30 cellular contexts compared by ENCODE assay signal in genomic region chr19:22807061-22807835, GRCh38. TPM values are rescaled to one million over a fixed set of nuclear protein-coding genes. Genes with fewer than 3 reads are reported as not detected.
"Had no signal": no experiment of that assay in that cellular context is flagged by ENCODE, and none has a peak within 500 bp of the region (broad histone marks: within the 10 kb centered on the region; RNA-seq: fewer than 3 reads in every experiment).

No MANE protein-coding gene starts in this region.

- H3K27ac Mint-ChIP-seq: dendritic cell treated with granulocyte-macrophage colony-stimulating factor and Interleukin-4, amounts not matched to agents 40 ng/mL and 50 ng/mL, for 4 days; effector memory CD8-positive, alpha-beta T cell; memory B cell; mesothelial cell of epicardium; natural killer cell; progenitor cell of endocrine pancreas; stimulated activated naive B cell treated with anti-CD40 and anti-IgM and Interleukin-4, amounts not matched to agents 10 μg/mL and 1 μg/mL and 100 μg/mL, for 72 hours; stimulated activated naive CD8-positive, alpha-beta T cell treated with anti-CD3 and anti-CD28 coated beads, Interleukin-15, amount 100 ng/mL, for 72 hours had no signal

- H3K27ac ChIP-seq: epithelial cell of prostate, esophagus squamous epithelium, gastroesophageal sphincter, hepatocyte, ovary, spleen, thoracic aorta, transverse colon had no signal

- DNase-seq: effector memory CD8-positive, alpha-beta T cell; esophagus squamous epithelium; foreskin fibroblast; glutamatergic neuron; kidney; left colon; natural killer cell; ovary; spleen; stimulated activated CD4-positive, alpha-beta T cell treated with anti-CD3 and anti-CD28 coated beads, Interleukin-15, amount 100 ng/mL, for 24 hours; stimulated activated CD4-positive, alpha-beta T cell treated with anti-CD3 and anti-CD28 coated beads, Interleukin-1b, Interleukin-23, amount 100 ng/mL, for 48 hours; stimulated activated CD4-positive, alpha-beta T cell treated with anti-CD3 and anti-CD28 coated beads, Interleukin-4, amount 100 ng/mL, for 24 hours; stimulated activated naive B cell treated with anti-CD40 and anti-IgM and Interleukin-4, amounts not matched to agents 10 μg/mL and 1 μg/mL and 100 μg/mL, for 72 hours; stimulated activated naive CD8-positive, alpha-beta T cell treated with anti-CD3 and anti-CD28 coated beads, Interleukin-15, amount 100 ng/mL, for 72 hours; transverse colon had no signal

- H3K9me3 ChIP-seq: thoracic aorta had no signal

- H3K4me3 Mint-ChIP-seq: dendritic cell treated with granulocyte-macrophage colony-stimulating factor and Interleukin-4, amounts not matched to agents 40 ng/mL and 50 ng/mL, for 4 days; effector memory CD8-positive, alpha-beta T cell; memory B cell; mesothelial cell of epicardium; natural killer cell; neural crest cell; stimulated activated naive B cell treated with anti-CD40 and anti-IgM and Interleukin-4, amounts not matched to agents 10 μg/mL and 1 μg/mL and 100 μg/mL, for 72 hours; stimulated activated naive CD8-positive, alpha-beta T cell treated with anti-CD3 and anti-CD28 coated beads, Interleukin-15, amount 100 ng/mL, for 72 hours had no signal

- H3K4me1 ChIP-seq: esophagus squamous epithelium, gastroesophageal sphincter, spleen, transverse colon had no signal

- H3K27me3 ChIP-seq: hepatocyte, ovary had no signal

- H3K36me3 Mint-ChIP-seq: memory B cell; mesothelial cell of epicardium; natural killer cell; stimulated activated naive B cell treated with anti-CD40 and anti-IgM and Interleukin-4, amounts not matched to agents 10 μg/mL and 1 μg/mL and 100 μg/mL, for 72 hours had no signal

- H3K4me1 Mint-ChIP-seq: memory B cell; mesothelial cell of epicardium; natural killer cell; neural crest cell; stimulated activated naive B cell treated with anti-CD40 and anti-IgM and Interleukin-4, amounts not matched to agents 10 μg/mL and 1 μg/mL and 100 μg/mL, for 72 hours; stimulated activated naive CD8-positive, alpha-beta T cell treated with anti-CD3 and anti-CD28 coated beads, Interleukin-15, amount 100 ng/mL, for 72 hours had no signal

- H3K4me3 ChIP-seq: gastroesophageal sphincter, hepatocyte, ovary, thoracic aorta, transverse colon had no signal

- H3K27me3 Mint-ChIP-seq: effector memory CD8-positive, alpha-beta T cell; memory B cell; progenitor cell of endocrine pancreas; stimulated activated naive B cell treated with anti-CD40 and anti-IgM and Interleukin-4, amounts not matched to agents 10 μg/mL and 1 μg/mL and 100 μg/mL, for 72 hours; stimulated activated naive CD8-positive, alpha-beta T cell treated with anti-CD3 and anti-CD28 coated beads, Interleukin-15, amount 100 ng/mL, for 72 hours had no signal

- H3K36me3 ChIP-seq: esophagus squamous epithelium, gastroesophageal sphincter, ovary, spleen, thoracic aorta, transverse colon had no signal

RNA-seq across cellular contexts. Expression of gene ZNF99, which starts 23.3 kb away (rescaled TPM):
- total RNA-seq: esophagus squamous epithelium, hepatocyte, left colon, mesothelial cell of epicardium, myocyte, neural crest cell, progenitor cell of endocrine pancreas, transverse colon had no signal

RNA-seq across cellular contexts. Expression of gene ZNF723, which starts 24.8 kb away (rescaled TPM):
- total RNA-seq: esophagus squamous epithelium, gastroesophageal sphincter, hepatocyte, kidney, left colon, lower leg skin, mesothelial cell of epicardium, mucosa of gallbladder, myocyte, natural killer cell, neural crest cell, ovary, progenitor cell of endocrine pancreas, sciatic nerve, skeletal muscle tissue, spleen, subcutaneous adipose tissue, thoracic aorta, transverse colon had no signal
